In genomic region chr19:58334691-58335249, GRCh38 we compare ENCODE assay signal across 22 cellular contexts.
"Had no signal": no experiment of that assay in that cellular context is flagged by ENCODE, and none has a peak within 500 bp of the region (broad histone marks: within the 10 kb centered on the region; RNA-seq: fewer than 3 reads in every experiment).

No MANE protein-coding gene starts in this region.

- ATAC-seq: effector memory CD8-positive, alpha-beta T cell; left ventricle myocardium superior; natural killer cell; psoas muscle; right cardiac atrium; stimulated activated memory B cell treated with anti-CD40 and anti-IgM and Interleukin-4, amounts not matched to agents 10 μg/mL and 1 μg/mL and 100 μg/mL, for 72 hours; stimulated activated naive CD8-positive, alpha-beta T cell treated with anti-CD3 and anti-CD28 coated beads, Interleukin-15, Interleukin-2, amounts not matched to agents 100 U/mL and 50 U/mL, for 24 hours had no signal

- H3K27me3 ChIP-seq: esophagus squamous epithelium, heart right ventricle, spleen, tibial nerve, upper lobe of left lung, uterus had no signal

- H3K36me3 ChIP-seq: uterus had no signal

- H2AFZ ChIP-seq: parathyroid adenoma had no signal

- H3K27ac ChIP-seq: esophagus squamous epithelium, heart right ventricle, parathyroid adenoma, psoas muscle, skin epidermis, spleen, thoracic aorta, tibial nerve, upper lobe of left lung, uterus had no signal

- H3K4me3 ChIP-seq: esophagus squamous epithelium, heart right ventricle, lung, psoas muscle, skin epidermis, spleen, thoracic aorta, tibial nerve, upper lobe of left lung, uterus had no signal

- DNase-seq: cortex of kidney; effector memory CD8-positive, alpha-beta T cell; erythroblast; esophagus squamous epithelium; foreskin melanocyte; glutamatergic neuron; heart right ventricle; left ventricle myocardium superior; natural killer cell; psoas muscle; spleen; stimulated activated CD4-positive, alpha-beta T cell treated with anti-CD3 and anti-CD28 coated beads, Interleukin-4, amount 100 ng/mL, for 4 hours; stimulated activated naive CD8-positive, alpha-beta T cell treated with anti-CD3 and anti-CD28 coated beads, Interleukin-15, Interleukin-2, amounts not matched to agents 100 U/mL and 50 U/mL, for 24 hours; uterus had no signal

- H3K4me1 ChIP-seq: esophagus squamous epithelium, parathyroid adenoma, psoas muscle, spleen, tibial nerve, upper lobe of left lung, uterus had no signal

- H3K9me3 ChIP-seq: esophagus squamous epithelium, psoas muscle, thoracic aorta, upper lobe of left lung, uterus had no signal

- H3K9ac ChIP-seq: parathyroid adenoma had no signal
